Comparison of ENCODE assay signal across 8 cellular contexts in the genomic region with DNA sequence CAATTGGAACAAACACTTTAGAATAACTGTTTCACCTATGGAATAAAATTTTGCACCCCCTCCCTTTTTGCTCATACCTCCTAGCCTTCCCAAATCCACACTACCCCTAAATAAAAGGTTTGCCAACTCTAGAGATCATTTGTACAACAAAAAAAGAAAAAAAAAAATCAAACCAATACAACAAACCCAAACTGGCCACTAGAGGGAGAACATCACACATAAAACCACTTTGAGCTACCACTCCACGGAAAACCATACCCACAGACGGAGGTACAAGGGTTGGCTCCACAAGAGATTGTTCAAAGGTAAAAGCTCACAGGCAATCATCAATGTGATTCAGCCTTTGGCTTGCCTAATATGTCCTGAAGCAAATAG. TPM values are rescaled to one million over a fixed set of nuclear protein-coding genes. Genes with fewer than 3 reads are reported as not detected.
DNase-seq lines count a peak whose midpoint lies in the region; ATAC-seq and TF ChIP-seq lines count a peak whose summit lies in the region.

No MANE protein-coding gene starts in this region.

- intact Hi-C loops in heart right ventricle (cut with DNase I), result loop anchor here (1.0 to 10.0 kb wide), 11 partner anchors 114 to 284 kb away; a partner anchor contains a TSS
- intact Hi-C loops in sciatic nerve (cut with DNase I), result loop anchor here (5.0 kb wide), 1 partner anchor 282 kb away; no protein-coding TSS in a partner anchor

- H2AFZ ChIP-seq in KMS-11 (ENCODE audit: low read depth), result no peak overlapping the region

- peak overlapping the region; percentile 64 for H3K27ac Mint-ChIP-seq in activated naive CD8-positive, alpha-beta T cell

- no peaks in the 10 kb centered on the region for H3K36me3 ChIP-seq in KMS-11 (ENCODE audit: insufficient read depth)
- H3K36me3 ChIP-seq in heart right ventricle, result no peaks in the 10 kb centered on the region

- H3K27me3 Mint-ChIP-seq in activated naive CD8-positive, alpha-beta T cell, result no peaks in the 10 kb centered on the region

- 0 to 3% methylated on average over 2 of the region's 2 CpGs for WGBS in heart right ventricle, 2 donors

- TF ChIP-seq CTCF in KMS-11 (conservative IDR thresholded peaks at IDR 0.05; ENCODE audit: low read depth, low read length), result peak; percentile 79
- peak; percentile 70 to 87 (median 77) for TF ChIP-seq CTCF in heart right ventricle (IDR thresholded peaks at IDR 0.05)

- H3K9ac ChIP-seq in KMS-11, result no peak overlapping the region

- no peak overlapping the region for H3K27ac ChIP-seq in KMS-11
- peak overlapping the region in 8 of 10 donors; percentile 19 to 73 (median 54) for H3K27ac ChIP-seq in heart right ventricle

- H3K9me3 Mint-ChIP-seq in activated naive CD8-positive, alpha-beta T cell (ENCODE audit: low read depth), result no peaks in the 10 kb centered on the region

- ATAC-seq in GM21786 (IDR thresholded peaks at IDR 0.05; ENCODE audit: unreplicated experiment) (peak; percentile 87), heart right ventricle (peak; percentile 71 to 92 (median 86)), sciatic nerve (peak; percentile 92)

- H3K4me1 ChIP-seq in KMS-11 (ENCODE audit: low read depth, poor library complexity, severe bottlenecking) (no peaks in the 10 kb centered on the region), heart right ventricle (peaks cover 0 to 22% (median 9%) of the 10 kb centered on the region in 9 donors)

- no peaks in the 10 kb centered on the region for H3K79me2 ChIP-seq in KMS-11 (ENCODE audit: insufficient read depth, low read depth)

- H3K4me2 ChIP-seq in KMS-11, result no peak overlapping the region

- peaks cover 0 to 5% (median 0%) of the 10 kb centered on the region in 11 donors for H3K9me3 ChIP-seq in heart right ventricle

- H3K4me1 Mint-ChIP-seq in activated naive CD8-positive, alpha-beta T cell (ENCODE audit: low read depth), result peaks cover 20% of the 10 kb centered on the region

- peak overlapping the region; percentile 71 for H3K4me3 Mint-ChIP-seq in activated naive CD8-positive, alpha-beta T cell

- DNase-seq in GDM1 (lab: John Stamatoyannopoulos, UW) (peak; percentile 63), SHP77 (lab: John Stamatoyannopoulos, UW) (peak; percentile 4 to 37), heart right ventricle (peak in 1 of 2 donors; percentile 66), sciatic nerve (ENCODE audit: low spot score) (no peak), mesenteric fat pad (ENCODE audit: low spot score) (no peak)

- H4K20me1 ChIP-seq in KMS-11 (ENCODE audit: insufficient read depth), result no peaks in the 10 kb centered on the region

- H3K27me3 ChIP-seq in KMS-11 (ENCODE audit: insufficient read depth, low read depth) (no peaks in the 10 kb centered on the region), heart right ventricle (no peaks in the 10 kb centered on the region)

- no peaks in the 10 kb centered on the region for H3K36me3 Mint-ChIP-seq in activated naive CD8-positive, alpha-beta T cell

- H3K4me3 ChIP-seq in KMS-11 (IDR thresholded peaks at IDR 0.05; ENCODE audit: insufficient read depth, low read depth, low read length) (no peak overlapping the region), heart right ventricle (peak overlapping the region in 9 of 10 donors; percentile 1 to 47 (median 43))

RNA-seq across cellular contexts. Expression of a gene that starts 47.6 kb away (rescaled TPM):
- total RNA-seq in heart right ventricle, result 10 to 100 TPM; 11.2 to 16.8 (median 12.7) TPM
- polyA plus RNA-seq in heart right ventricle, result 10 to 100 TPM in 1 of 2 donors, 1 to 10 TPM in 1; 6.0 to 30.2 TPM
- total RNA-seq in sciatic nerve, result 17.2 TPM
- 13.8 TPM for total RNA-seq in mesenteric fat pad

Comparison
In these comparisons a context has a peak if more than half of its experiments do, and no peak if none do; other contexts are left out.
1. DNase-seq: peak in GDM1 (single experiment) and SHP77 (2 of 2); none in sciatic nerve (single experiment) and mesenteric fat pad (single experiment).
2. Peak in every context shown above with its lines, with median percentiles within 50 percentile points of each other: ATAC-seq.